ENCODE assay signal across 27 cellular contexts in genomic region chr18:56696966-56697365, GRCh38. TPM values are rescaled to one million over a fixed set of nuclear protein-coding genes. Genes with fewer than 3 reads are reported as not detected.
DNase-seq lines count a peak whose midpoint lies in the region; ATAC-seq and TF ChIP-seq lines count a peak whose summit lies in the region.
"Had no signal": no experiment of that assay in that cellular context is flagged by ENCODE, and none has a peak within 500 bp of the region (broad histone marks: within the 10 kb centered on the region; RNA-seq: fewer than 3 reads in every experiment).

No MANE protein-coding gene starts in this region.

- H3K36me3 ChIP-seq in IMR-90 (ENCODE audit: control insufficient read depth, insufficient read depth, low read length) = 0 out of 2 replicates have a peak, but pooled peaks cover 2% of the 10 kb centered on the region
- H3K36me3 ChIP-seq in spleen = peaks cover 0 to 46% (median 21%) of the 10 kb centered on the region in 6 donors
- H3K36me3 ChIP-seq: ovary had no signal

- no peak overlapping the region for H4K8ac ChIP-seq in IMR-90 (ENCODE audit: low read depth in 2 of 2, low read length in 2 of 2)

- H3K79me1 ChIP-seq in IMR-90 (ENCODE audit: low read depth in 1 of 2, low read length in 2 of 2) = no peaks in the 10 kb centered on the region

- H2BK20ac ChIP-seq in IMR-90 (ENCODE audit: low read depth, low read length) = no peak overlapping the region

- no peak overlapping the region for H2BK120ac ChIP-seq in IMR-90 (ENCODE audit: low read depth, low read length)

- H2BK5ac ChIP-seq in IMR-90 (ENCODE audit: low read depth, low read length, poor library complexity, severe bottlenecking) = no peak overlapping the region

- no peak overlapping the region for H4K5ac ChIP-seq in IMR-90 (ENCODE audit: low read depth, low read length)

- no TSS peak for BruUV-seq in IMR-90 (replicated peaks; lab: Mats Ljungman, UMichigan)

- H3K27ac ChIP-seq in IMR-90 (ENCODE audit: insufficient read depth, low read length) = no peak overlapping the region
- no peak overlapping the region for H3K27ac ChIP-seq in spleen
- H3K27ac ChIP-seq: heart right ventricle, left lung, ovary, right atrium auricular region had no signal

- H3K27me3 ChIP-seq in IMR-90 (ENCODE audit: control insufficient read depth, insufficient read depth, low read length) (no peaks in the 10 kb centered on the region), spleen (replicated peaks in 1 of 7) (no peaks in the 10 kb centered on the region)
- H3K27me3 ChIP-seq: heart right ventricle, left lung, ovary, right atrium auricular region had no signal

- H3K4me3 ChIP-seq in IMR-90 (ENCODE audit: insufficient read depth, low read depth, low read length) = no peak overlapping the region
- H3K4me3 ChIP-seq in choroid plexus epithelial cell (ENCODE audit: low read depth, low read length) = no peak overlapping the region
- H3K4me3 ChIP-seq in spleen = no peak overlapping the region
- H3K4me3 ChIP-seq: GM12878, heart right ventricle, left lung, ovary, right atrium auricular region had no signal

- no peak overlapping the region for H3K4ac ChIP-seq in IMR-90 (ENCODE audit: low read depth, low read length)

- H4K91ac ChIP-seq in IMR-90 (ENCODE audit: insufficient read depth, low read depth, low read length) = no peak overlapping the region

- CTCF ChIA-PET in IMR-90 (lab: Yijun Ruan, JAX) = no interaction called here

- TF ChIP-seq POLR2A in IMR-90 (IDR thresholded peaks at IDR 0.05; ENCODE audit: low read depth, low read length) (no peak), spleen (IDR thresholded peaks at IDR 0.05) (no peak)

- H3K9me3 ChIP-seq in IMR-90 (ENCODE audit: control insufficient read depth, insufficient read depth, low read length) (no peaks in the 10 kb centered on the region), spleen (no peaks in the 10 kb centered on the region)
- H3K9me3 ChIP-seq: heart right ventricle, left lung, ovary, right atrium auricular region had no signal

- H3K4me1 ChIP-seq in IMR-90 (ENCODE audit: control insufficient read depth, insufficient read depth, low read length) (no peaks in the 10 kb centered on the region), spleen (no peaks in the 10 kb centered on the region)
- H3K4me1 ChIP-seq: heart right ventricle, left lung, right atrium auricular region had no signal

- no peak overlapping the region for H3K23ac ChIP-seq in IMR-90 (ENCODE audit: low read depth, low read length)

- dilution Hi-C loops in IMR-90 (cut with HindIII; ENCODE audit: low sequenced_read_pairs, unreplicated experiment) = no loop called here

- H2AK5ac ChIP-seq in IMR-90 (ENCODE audit: low read depth, low read length) = no peak overlapping the region

- no peak overlapping the region for H3K14ac ChIP-seq in IMR-90 (replicated peaks; ENCODE audit: low read depth, low read length)

- no peaks in the 10 kb centered on the region for H4K20me1 ChIP-seq in IMR-90 (ENCODE audit: insufficient read depth, low read length)

- H3K9ac ChIP-seq in IMR-90 (ENCODE audit: low read depth, low read length) = no peak overlapping the region

- TF ChIP-seq CTCF in IMR-90 (conservative IDR thresholded peaks at IDR 0.05; ENCODE audit: low read depth, low read length) = no peak
- no peak for TF ChIP-seq CTCF in choroid plexus epithelial cell (conservative IDR thresholded peaks at IDR 0.05; ENCODE audit: low read depth, low read length)
- TF ChIP-seq CTCF in spleen (IDR thresholded peaks at IDR 0.05 in 8 of 11, conservative IDR thresholded peaks at IDR 0.05 in 3 of 11) = no peak

- no peak overlapping the region for H3K18ac ChIP-seq in IMR-90 (ENCODE audit: low read depth, low read length)

- H3K4me2 ChIP-seq in IMR-90 (ENCODE audit: low read depth, low read length) = no peak overlapping the region

- no peak overlapping the region for H3K56ac ChIP-seq in IMR-90 (ENCODE audit: extremely low read depth, insufficient read depth, low read length)

- in situ Hi-C loops in IMR-90 (cut with MboI; ENCODE audit: low sequenced_read_pairs) = no loop called here

- H2AFZ ChIP-seq in IMR-90 (replicated peaks; ENCODE audit: low read length, poor library complexity) = no peak overlapping the region

- no CpG with 5 or more reads among the region's 2 CpGs for WGBS in IMR-90 (ENCODE audit: extremely low coverage in 2 of 2, insufficient read length in 1 of 2), 2 experiments
- WGBS in spleen, 5 donors = 88 to 99% (median 95%) methylated on average over 2 of the region's 2 CpGs

- TF ChIP-seq RAD21 in IMR-90 (IDR thresholded peaks at IDR 0.05; ENCODE audit: low read length) = no peak

- intact Hi-C loops in IMR-90 (cut with micrococcal nuclease) (no loop called here), spleen (cut with DNase I; ENCODE audit: low total_unique reads) (no loop called here), cardiac septum (cut with DNase I) (no loop called here)

- peaks cover 2% of the 10 kb centered on the region; the same call in 1 of the 2 replicates for H3K9me1 ChIP-seq in IMR-90 (ENCODE audit: insufficient read depth, low read length)

- DNase-seq in EL = peak; percentile 2
- peak; percentile 67 for DNase-seq in IMR-90
- DNase-seq in choroid plexus epithelial cell (ENCODE audit: low read depth) = peak; percentile 34
- peak; percentile 7 for DNase-seq in globus pallidus (ENCODE audit: low spot score)
- no peak for DNase-seq in MV-4-11 (lab: John Stamatoyannopoulos, UW)
- no peak for DNase-seq in spleen
- DNase-seq in cardiac septum (ENCODE audit: low spot score) = no peak
- DNase-seq: activated CD4-positive, alpha-beta T cell treated with anti-CD3 and anti-CD28 coated beads for 1 hour; activated CD8-positive, alpha-beta memory T cell treated with anti-CD3 and anti-CD28 coated beads for 24 hours; activated naive CD4-positive, alpha-beta T cell treated with anti-CD3 and anti-CD28 coated beads, Interleukin-2, amount 50 U/mL, for 16 hours; activated T-cell treated with anti-CD3 and anti-CD28 coated beads, Interleukin-2, amount 50 U/mL, for 4 hours; anterior cingulate cortex; CD4-positive, CD25-positive, alpha-beta regulatory T cell; cerebellar nuclear complex; heart right ventricle; KBM-7; left lung; midbrain; NCI-H1694; NCI-H2171; NCI-H526 treated with DMSO at 0.1 percent for 48 hours; ovary; stimulated activated CD4-positive, alpha-beta T cell treated with anti-CD3 and anti-CD28 coated beads, Interleukin-15, amount 100 ng/mL, for 24 hours had no signal

- ATAC-seq in IMR-90 (ENCODE audit: low read depth) = peak; percentile 54
- ATAC-seq: activated T-cell treated with anti-CD3 and anti-CD28 coated beads, Interleukin-2, amount 50 U/mL, for 4 hours; esophagus mucosa; GM12878; heart right ventricle; left lung; natural killer cell treated with Interleukin-12 subunit alpha and Interleukin-12 subunit beta and Interleukin-15 and Interleukin-18, amount 100 ng/mL, for 72 hours had no signal

- H2AK9ac ChIP-seq in IMR-90 (replicated peaks; ENCODE audit: low read depth, low read length, poor library complexity) = no peak overlapping the region

- POLR2A ChIA-PET in IMR-90 (lab: Charles Lee; ENCODE audit: unreplicated experiment) = no interaction called here

- H2BK15ac ChIP-seq in IMR-90 (ENCODE audit: low read depth, low read length) = no peak overlapping the region

TF ChIP-seq in IMR-90, 13 proteins besides CTCF, POLR2A, EP300 and RAD21:
- no peak for TF ChIP-seq RCOR1 (IDR thresholded peaks at IDR 0.05; ENCODE audit: insufficient replicate concordance, low read length)
- TF ChIP-seq FOS (IDR thresholded peaks at IDR 0.05; ENCODE audit: low read depth, low read length) = peak; percentile 26; the same call in 1 of the 2 replicates

RNA-seq across cellular contexts. Expression of gene WDR7, which starts 45.8 kb away (rescaled TPM):
- total RNA-seq in IMR-90 (2012; rRNA removed) (18.6 and 23.3 TPM in 2 replicates), spleen (10 to 100 TPM; 33.4 to 55.9 (median 50.5) TPM), cardiac septum (28.0 TPM)
- polyA plus RNA-seq in IMR-90 (2012; rRNA removed) (3.7 and 8.2 TPM in 2 replicates), spleen (1 to 10 TPM; 2.8 to 6.2 (median 3.4) TPM)
- polyA plus RNA-seq in IMR-90 (2012; cell fraction: cytosol; rRNA removed) = 1.4 and 1.9 TPM in 2 replicates
- polyA plus RNA-seq in IMR-90 (2012; cell fraction: nucleus; rRNA removed; ENCODE audit: low replicate concordance) = 2.3 and 3.7 TPM in 2 replicates

RNA-seq across cellular contexts. Expression of gene TXNL1, which starts 58.6 kb away (rescaled TPM):
- total RNA-seq in IMR-90 (2012; rRNA removed) = 38.7 and 72.2 TPM in 2 replicates
- 55.8 and 62.5 TPM in 2 replicates for polyA plus RNA-seq in IMR-90 (2012; rRNA removed)
- polyA plus RNA-seq in IMR-90 (2012; cell fraction: cytosol; rRNA removed) = 6.4 and 10.7 TPM in 2 replicates
- polyA plus RNA-seq in IMR-90 (2012; cell fraction: nucleus; rRNA removed; ENCODE audit: low replicate concordance) = 3.1 and 17.4 TPM in 2 replicates
- 10 to 100 TPM; 35.5 to 53.8 (median 47.1) TPM for total RNA-seq in spleen
- polyA plus RNA-seq in spleen = 10 to 100 TPM; 50.2 to 61.0 (median 53.5) TPM
- total RNA-seq in cardiac septum = 68.3 TPM

Comparison
In these comparisons a context has a peak if more than half of its experiments do, and no peak if none do; other contexts are left out.
1. DNase-seq: peak in EL (single experiment), IMR-90 (single experiment), choroid plexus epithelial cell (single experiment) and globus pallidus (single experiment); none in MV-4-11 (single experiment), spleen (single experiment) and cardiac septum (single experiment).